In genomic region chr3:42696356-42697301, GRCh38 we compare ENCODE assay signal across 19 cellular contexts. TPM values are rescaled to one million over a fixed set of nuclear protein-coding genes. Genes with fewer than 3 reads are reported as not detected.
"Had no signal": no experiment of that assay in that cellular context is flagged by ENCODE, and none has a peak within 500 bp of the region (broad histone marks: within the 10 kb centered on the region; RNA-seq: fewer than 3 reads in every experiment).

No MANE protein-coding gene starts in this region.

- H3K4me1 ChIP-seq: adrenal gland, colonic mucosa, prostate gland, right lobe of liver had no signal

- H3K4me3 ChIP-seq: adrenal gland, colonic mucosa, heart left ventricle, prostate gland, right lobe of liver had no signal

- ATAC-seq: activated T-helper 17 cell treated with anti-CD3 and anti-CD28 coated beads, Interleukin-2, amount 50 U/mL, for 72 hours; heart left ventricle; left colon; natural killer cell; right lobe of liver; stimulated activated naive CD8-positive, alpha-beta T cell treated with anti-CD3 and anti-CD28 coated beads, Interleukin-15, Interleukin-2, amounts not matched to agents 100 U/mL and 50 U/mL, for 24 hours; T-cell had no signal

- H3K9me3 ChIP-seq: adrenal gland, colonic mucosa, heart left ventricle, prostate gland, right lobe of liver had no signal

- H3K36me3 ChIP-seq: adrenal gland, colonic mucosa, prostate gland, right lobe of liver had no signal

- DNase-seq: activated CD4-positive, alpha-beta T cell treated with anti-CD3 and anti-CD28 coated beads, Interleukin-2, amount 10 ng/mL, durations not matched to agents 7 days and 5 days; activated naive CD4-positive, alpha-beta T cell treated with anti-CD3 and anti-CD28 coated beads, Interleukin-2, amount 50 U/mL, for 16 hours; caudate nucleus; colonic mucosa; effector CD8-positive, alpha-beta T cell; foreskin melanocyte; left colon; natural killer cell; right lobe of liver; stimulated activated naive CD8-positive, alpha-beta T cell treated with anti-CD3 and anti-CD28 coated beads, Interleukin-15, Interleukin-2, amounts not matched to agents 100 U/mL and 50 U/mL, for 24 hours; T-helper 9 cell had no signal

- H3K27ac ChIP-seq: adrenal gland, colonic mucosa, prostate gland, right lobe of liver had no signal

- H3K27me3 ChIP-seq: adrenal gland, colonic mucosa, heart left ventricle, right lobe of liver had no signal

RNA-seq across cellular contexts. Expression of gene HHATL, which starts 6.0 kb away (rescaled TPM):
- total RNA-seq: activated CD4-positive, alpha-beta T cell treated with anti-CD3 and anti-CD28 coated beads, Interleukin-2, amount 10 ng/mL, durations not matched to agents 7 days and 5 days; activated T-helper 17 cell treated with anti-CD3 and anti-CD28 coated beads, Interleukin-2, amount 50 U/mL, for 72 hours; fibroblast of lung; natural killer cell; SK-MEL-5; T-cell; temporal lobe had no signal
- polyA plus RNA-seq: fibroblast of lung had no signal

RNA-seq across cellular contexts. Expression of gene KLHL40, which starts 11.3 kb away (rescaled TPM):
- total RNA-seq: activated CD4-positive, alpha-beta T cell treated with anti-CD3 and anti-CD28 coated beads, Interleukin-2, amount 10 ng/mL, durations not matched to agents 7 days and 5 days; activated T-helper 17 cell treated with anti-CD3 and anti-CD28 coated beads, Interleukin-2, amount 50 U/mL, for 72 hours; colonic mucosa; fibroblast of lung; left colon; natural killer cell; SK-MEL-5; T-cell; temporal lobe had no signal
- polyA plus RNA-seq: fibroblast of lung had no signal
